12 cellular contexts compared by ENCODE assay signal in the genomic region with DNA sequence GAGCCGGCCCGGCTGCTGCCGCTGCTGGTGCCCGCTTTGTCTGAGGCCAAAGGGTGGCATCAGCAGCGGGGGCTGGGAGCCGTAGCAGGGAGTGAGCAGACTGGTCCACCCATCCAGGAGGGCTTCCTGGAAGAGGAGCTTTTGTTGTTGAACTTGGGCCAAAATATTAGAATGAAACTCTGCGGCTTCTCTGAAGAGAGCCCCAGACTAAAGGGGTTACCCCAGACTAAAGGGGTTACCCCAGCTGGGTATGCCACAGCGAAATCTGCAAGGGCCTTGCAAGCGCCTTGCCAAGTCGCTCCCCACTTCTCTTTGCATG.
DNase-seq lines count a peak whose midpoint lies in the region; ATAC-seq and TF ChIP-seq lines count a peak whose summit lies in the region.
"Had no signal": no experiment of that assay in that cellular context is flagged by ENCODE, and none has a peak within 500 bp of the region (broad histone marks: within the 10 kb centered on the region; RNA-seq: fewer than 3 reads in every experiment).

No MANE protein-coding gene starts in this region.

- H3K27ac Mint-ChIP-seq in WTC11: no peak overlapping the region
- H3K27ac Mint-ChIP-seq: B cell; CD4-positive, alpha-beta T cell had no signal

- H3K9ac ChIP-seq in colonic mucosa (ENCODE audit: low read depth in 2 of 2, low read length in 2 of 2): no peak overlapping the region
- H3K9ac ChIP-seq: SK-N-SH had no signal

- intact Hi-C loops in colonic mucosa (cut with DNase I): no loop called here

- H3K27me3 Mint-ChIP-seq in WTC11 (ENCODE audit: low read depth): peaks cover 23% of the 10 kb centered on the region
- H3K27me3 Mint-ChIP-seq: CD4-positive, alpha-beta T cell had no signal

- H3K27me3 ChIP-seq in H7 (ENCODE audit: control insufficient read depth, insufficient read depth, low read length) (peaks cover 2% of the 10 kb centered on the region), colonic mucosa (no peaks in the 10 kb centered on the region)
- H3K27me3 ChIP-seq: Peyer's patch had no signal

- H3K4me3 ChIP-seq in H7 (ENCODE audit: insufficient read depth, low read depth, low read length) (no peak overlapping the region), colonic mucosa (no peak overlapping the region)

- no peak for ATAC-seq in WTC11
- ATAC-seq in esophagus mucosa: peak; percentile 44

- H3K9me3 ChIP-seq in colonic mucosa: no peaks in the 10 kb centered on the region
- H3K9me3 ChIP-seq: Peyer's patch, SK-N-SH had no signal

- POLR2A ChIA-PET in WTC11 (lab: Charles Lee): interaction anchor here (0.6 to 0.9 kb wide), 2 partner anchors 61 to 532 kb away, joined by 3 to 5 read pairs; no protein-coding TSS in a partner anchor

- no peaks in the 10 kb centered on the region for H3K9me3 Mint-ChIP-seq in WTC11
- H3K9me3 Mint-ChIP-seq: CD4-positive, alpha-beta T cell had no signal

- H3K4me3 Mint-ChIP-seq in WTC11: peak overlapping the region; percentile 10
- H3K4me3 Mint-ChIP-seq: B cell; CD4-positive, alpha-beta T cell had no signal

- H3K36me3 ChIP-seq in H7 (replicated peaks; ENCODE audit: control insufficient read depth, insufficient read depth, low read length) (no peaks in the 10 kb centered on the region), colonic mucosa (no peaks in the 10 kb centered on the region)
- H3K36me3 ChIP-seq: Peyer's patch had no signal

- H3K4me1 Mint-ChIP-seq in WTC11: peaks cover 61% of the 10 kb centered on the region

- no peaks in the 10 kb centered on the region for H3K36me3 Mint-ChIP-seq in WTC11

- DNase-seq in H7: peak; percentile 53
- DNase-seq in WTC11 (ENCODE audit: low spot score): no peak
- no peak for DNase-seq in substantia nigra (lab: John Stamatoyannopoulos, UW)
- no peak for DNase-seq in GM19238 (ENCODE audit: insufficient read length, low spot score)
- DNase-seq in NCI-H69 (lab: John Stamatoyannopoulos, UW): no peak
- DNase-seq in colonic mucosa: no peak
- DNase-seq: CD4-positive, alpha-beta T cell; NCI-H2029 had no signal

- H3K4me1 ChIP-seq in colonic mucosa: peaks cover 7% of the 10 kb centered on the region

- TF ChIP-seq CTCF in WTC11 (IDR thresholded peaks at IDR 0.05) (no peak), colonic mucosa (IDR thresholded peaks at IDR 0.05) (no peak)

- CTCF ChIA-PET in WTC11 (lab: Charles Lee): interaction anchor here (0.6 to 1.4 kb wide), 8 partner anchors 10 to 884 kb away, joined by 3 to 8 read pairs (median 3); no protein-coding TSS in a partner anchor

- H3K27ac ChIP-seq in substantia nigra (ENCODE audit: low read depth, low read length, poor library complexity, severe bottlenecking): peak overlapping the region; percentile 54
- H3K27ac ChIP-seq in colonic mucosa: no peak overlapping the region

TF ChIP-seq in WTC11, 78 proteins besides CTCF, POLR2A, EP300 and RAD21:
- TF ChIP-seq ZNF232 (CRISPR knock-in tag; IDR thresholded peaks at IDR 0.05) (no peak), NFE2L1 (CRISPR knock-in tag; IDR thresholded peaks at IDR 0.05) (no peak), ZNF416 (CRISPR knock-in tag; IDR thresholded peaks at IDR 0.05) (no peak), CREB1 (CRISPR knock-in tag; IDR thresholded peaks at IDR 0.05) (no peak), ZSCAN18 (CRISPR knock-in tag; IDR thresholded peaks at IDR 0.05) (no peak), ZBTB21 (CRISPR knock-in tag; IDR thresholded peaks at IDR 0.05; ENCODE audit: borderline replicate concordance) (no peak), SOX15 (CRISPR knock-in tag; IDR thresholded peaks at IDR 0.05) (no peak), OVOL2 (CRISPR knock-in tag; IDR thresholded peaks at IDR 0.05; ENCODE audit: borderline replicate concordance) (no peak), FOXJ3 (CRISPR knock-in tag; IDR thresholded peaks at IDR 0.05; ENCODE audit: borderline replicate concordance) (no peak)
- TF ChIP-seq, protein P1, sequence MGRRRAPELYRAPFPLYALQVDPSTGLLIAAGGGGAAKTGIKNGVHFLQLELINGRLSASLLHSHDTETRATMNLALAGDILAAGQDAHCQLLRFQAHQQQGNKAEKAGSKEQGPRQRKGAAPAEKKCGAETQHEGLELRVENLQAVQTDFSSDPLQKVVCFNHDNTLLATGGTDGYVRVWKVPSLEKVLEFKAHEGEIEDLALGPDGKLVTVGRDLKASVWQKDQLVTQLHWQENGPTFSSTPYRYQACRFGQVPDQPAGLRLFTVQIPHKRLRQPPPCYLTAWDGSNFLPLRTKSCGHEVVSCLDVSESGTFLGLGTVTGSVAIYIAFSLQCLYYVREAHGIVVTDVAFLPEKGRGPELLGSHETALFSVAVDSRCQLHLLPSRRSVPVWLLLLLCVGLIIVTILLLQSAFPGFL (CRISPR knock-in tag; IDR thresholded peaks at IDR 0.05; ENCODE audit: borderline replicate concordance): no peak
- TF ChIP-seq, protein P2, sequence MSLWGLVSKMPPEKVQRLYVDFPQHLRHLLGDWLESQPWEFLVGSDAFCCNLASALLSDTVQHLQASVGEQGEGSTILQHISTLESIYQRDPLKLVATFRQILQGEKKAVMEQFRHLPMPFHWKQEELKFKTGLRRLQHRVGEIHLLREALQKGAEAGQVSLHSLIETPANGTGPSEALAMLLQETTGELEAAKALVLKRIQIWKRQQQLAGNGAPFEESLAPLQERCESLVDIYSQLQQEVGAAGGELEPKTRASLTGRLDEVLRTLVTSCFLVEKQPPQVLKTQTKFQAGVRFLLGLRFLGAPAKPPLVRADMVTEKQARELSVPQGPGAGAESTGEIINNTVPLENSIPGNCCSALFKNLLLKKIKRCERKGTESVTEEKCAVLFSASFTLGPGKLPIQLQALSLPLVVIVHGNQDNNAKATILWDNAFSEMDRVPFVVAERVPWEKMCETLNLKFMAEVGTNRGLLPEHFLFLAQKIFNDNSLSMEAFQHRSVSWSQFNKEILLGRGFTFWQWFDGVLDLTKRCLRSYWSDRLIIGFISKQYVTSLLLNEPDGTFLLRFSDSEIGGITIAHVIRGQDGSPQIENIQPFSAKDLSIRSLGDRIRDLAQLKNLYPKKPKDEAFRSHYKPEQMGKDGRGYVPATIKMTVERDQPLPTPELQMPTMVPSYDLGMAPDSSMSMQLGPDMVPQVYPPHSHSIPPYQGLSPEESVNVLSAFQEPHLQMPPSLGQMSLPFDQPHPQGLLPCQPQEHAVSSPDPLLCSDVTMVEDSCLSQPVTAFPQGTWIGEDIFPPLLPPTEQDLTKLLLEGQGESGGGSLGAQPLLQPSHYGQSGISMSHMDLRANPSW (CRISPR knock-in tag; conservative IDR thresholded peaks at IDR 0.05; ENCODE audit: low read depth): no peak
- TF ChIP-seq, protein P3, sequence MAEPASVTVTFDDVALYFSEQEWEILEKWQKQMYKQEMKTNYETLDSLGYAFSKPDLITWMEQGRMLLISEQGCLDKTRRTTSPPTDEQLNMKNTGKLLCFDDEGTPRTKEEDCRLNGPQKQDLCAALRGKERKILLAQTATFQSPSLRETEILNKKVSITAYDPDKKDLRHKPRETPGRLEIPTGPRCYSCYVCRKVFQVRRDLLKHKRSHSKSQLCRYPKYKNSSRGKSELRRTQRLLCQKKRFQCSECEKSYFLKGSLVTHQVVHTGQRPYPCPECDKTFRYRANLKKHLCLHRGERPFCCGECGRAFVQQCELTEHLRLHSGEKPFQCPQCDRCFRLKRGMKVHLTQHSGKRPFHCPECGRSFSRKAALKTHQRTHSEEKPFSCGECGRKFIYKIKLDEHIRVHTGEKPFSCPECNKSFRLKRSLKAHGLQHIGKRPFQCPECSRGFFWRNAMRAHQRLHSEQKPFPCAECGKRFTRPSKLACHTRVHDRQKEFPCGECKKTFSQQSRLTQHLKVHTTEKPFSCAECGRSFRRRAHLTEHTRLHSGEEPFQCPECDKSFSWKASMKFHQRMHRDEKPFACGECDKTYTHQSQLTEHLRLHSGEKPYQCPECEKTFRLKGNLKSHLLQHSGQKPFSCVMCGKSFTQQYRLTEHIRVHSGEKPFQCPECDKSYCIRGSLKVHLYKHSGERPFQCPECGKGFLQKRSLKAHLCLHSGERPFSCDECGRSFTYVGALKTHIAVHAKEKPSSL (CRISPR knock-in tag; conservative IDR thresholded peaks at IDR 0.05): no peak
- TF ChIP-seq, protein P4, sequence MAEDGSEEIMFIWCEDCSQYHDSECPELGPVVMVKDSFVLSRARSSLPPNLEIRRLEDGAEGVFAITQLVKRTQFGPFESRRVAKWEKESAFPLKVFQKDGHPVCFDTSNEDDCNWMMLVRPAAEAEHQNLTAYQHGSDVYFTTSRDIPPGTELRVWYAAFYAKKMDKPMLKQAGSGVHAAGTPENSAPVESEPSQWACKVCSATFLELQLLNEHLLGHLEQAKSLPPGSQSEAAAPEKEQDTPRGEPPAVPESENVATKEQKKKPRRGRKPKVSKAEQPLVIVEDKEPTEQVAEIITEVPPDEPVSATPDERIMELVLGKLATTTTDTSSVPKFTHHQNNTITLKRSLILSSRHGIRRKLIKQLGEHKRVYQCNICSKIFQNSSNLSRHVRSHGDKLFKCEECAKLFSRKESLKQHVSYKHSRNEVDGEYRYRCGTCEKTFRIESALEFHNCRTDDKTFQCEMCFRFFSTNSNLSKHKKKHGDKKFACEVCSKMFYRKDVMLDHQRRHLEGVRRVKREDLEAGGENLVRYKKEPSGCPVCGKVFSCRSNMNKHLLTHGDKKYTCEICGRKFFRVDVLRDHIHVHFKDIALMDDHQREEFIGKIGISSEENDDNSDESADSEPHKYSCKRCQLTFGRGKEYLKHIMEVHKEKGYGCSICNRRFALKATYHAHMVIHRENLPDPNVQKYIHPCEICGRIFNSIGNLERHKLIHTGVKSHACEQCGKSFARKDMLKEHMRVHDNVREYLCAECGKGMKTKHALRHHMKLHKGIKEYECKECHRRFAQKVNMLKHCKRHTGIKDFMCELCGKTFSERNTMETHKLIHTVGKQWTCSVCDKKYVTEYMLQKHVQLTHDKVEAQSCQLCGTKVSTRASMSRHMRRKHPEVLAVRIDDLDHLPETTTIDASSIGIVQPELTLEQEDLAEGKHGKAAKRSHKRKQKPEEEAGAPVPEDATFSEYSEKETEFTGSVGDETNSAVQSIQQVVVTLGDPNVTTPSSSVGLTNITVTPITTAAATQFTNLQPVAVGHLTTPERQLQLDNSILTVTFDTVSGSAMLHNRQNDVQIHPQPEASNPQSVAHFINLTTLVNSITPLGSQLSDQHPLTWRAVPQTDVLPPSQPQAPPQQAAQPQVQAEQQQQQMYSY (CRISPR knock-in tag; IDR thresholded peaks at IDR 0.05): no peak
